In the genomic region with DNA sequence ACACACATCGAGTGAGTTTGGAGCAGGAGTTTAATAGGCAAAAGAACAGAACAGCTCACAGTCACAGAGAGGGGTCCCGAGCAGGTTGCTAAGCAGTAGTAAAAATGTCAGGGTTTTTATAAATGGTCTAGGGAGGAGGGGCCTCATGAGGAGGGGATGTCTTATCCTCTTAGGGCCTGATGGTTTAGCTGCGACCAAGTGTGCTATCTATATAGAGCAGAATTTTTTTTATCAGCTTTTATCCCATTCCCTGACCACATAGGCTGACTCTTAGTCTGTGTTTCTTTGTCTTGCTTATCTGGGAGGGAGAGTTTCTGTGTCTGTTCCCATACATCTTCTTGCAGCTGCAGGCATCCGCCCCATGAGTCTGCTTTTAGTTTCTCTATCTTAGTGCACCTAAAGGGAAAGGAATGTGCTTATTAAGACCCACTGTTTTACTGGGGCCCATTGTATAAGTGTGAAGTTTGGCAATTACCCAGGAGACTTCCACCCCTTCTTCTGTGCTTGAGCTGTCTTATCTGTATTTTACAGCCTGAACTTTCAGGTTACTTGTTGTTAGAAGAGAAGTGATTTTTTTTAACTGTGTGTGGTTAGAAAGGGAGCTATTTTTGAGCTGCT, we compare ENCODE assay signal across 8 cellular contexts. TPM values are rescaled to one million over a fixed set of nuclear protein-coding genes. Genes with fewer than 3 reads are reported as not detected.
A peak's percentile ranks its signal among the peaks of the same experiment; 100 is the strongest.
DNase-seq lines count a peak whose midpoint lies in the region; ATAC-seq and TF ChIP-seq lines count a peak whose summit lies in the region.

No MANE protein-coding gene starts in this region.

- no peaks in the 10 kb centered on the region for H3K36me3 ChIP-seq in thymus (ENCODE audit: control insufficient read depth, insufficient read depth)

- H3K4me1 Mint-ChIP-seq in Calu3 (ENCODE audit: low read depth, unreplicated experiment) (peaks cover 72% of the 10 kb centered on the region), HFFc6 (ENCODE audit: low read depth) (peaks cover 29% of the 10 kb centered on the region)
- peaks cover 27% of the 10 kb centered on the region for H3K4me1 Mint-ChIP-seq in activated CD8-positive, alpha-beta T cell treated with anti-CD3 and anti-CD28 coated beads, Interleukin-2, amount 10 ng/mL, durations not matched to agents 7 days and 5 days (ENCODE audit: low read depth)

- H3K27ac Mint-ChIP-seq in Calu3 (ENCODE audit: unreplicated experiment), result peak overlapping the region; percentile 89
- peak overlapping the region; percentile 91 for H3K27ac Mint-ChIP-seq in HFFc6
- no peak overlapping the region for H3K27ac Mint-ChIP-seq in activated CD8-positive, alpha-beta T cell treated with anti-CD3 and anti-CD28 coated beads, Interleukin-2, amount 10 ng/mL, durations not matched to agents 7 days and 5 days

- H3K4me3 ChIP-seq in thymus (ENCODE audit: low read length), result peak overlapping the region; percentile 29

- peak overlapping the region; percentile 50 for H3K4me3 Mint-ChIP-seq in Calu3 (ENCODE audit: low read depth, unreplicated experiment)
- H3K4me3 Mint-ChIP-seq in HFFc6, result peak overlapping the region; percentile 88
- H3K4me3 Mint-ChIP-seq in activated CD8-positive, alpha-beta T cell treated with anti-CD3 and anti-CD28 coated beads, Interleukin-2, amount 10 ng/mL, durations not matched to agents 7 days and 5 days, result peak overlapping the region; percentile 8

- no TSS peak for BruUV-seq in Calu3 (replicated peaks; lab: Mats Ljungman, UMichigan)

- no peak for DNase-seq in Calu3
- DNase-seq in HFFc6, result peak; percentile 48
- no peak for DNase-seq in activated CD8-positive, alpha-beta T cell treated with anti-CD3 and anti-CD28 coated beads, Interleukin-2, amount 10 ng/mL, durations not matched to agents 7 days and 5 days
- DNase-seq in islet precursor cell, result peak; percentile 82
- no peak for DNase-seq in NCI-H2196 (lab: John Stamatoyannopoulos, UW; ENCODE audit: unreplicated experiment)

- H3K4me1 ChIP-seq in thymus (ENCODE audit: control insufficient read depth, insufficient read depth, low read length), result no peaks in the 10 kb centered on the region

- 18% methylated on average over 4 of the region's 4 CpGs for WGBS in thymus

- POLR2A ChIA-PET in activated CD8-positive, alpha-beta T cell treated with anti-CD3 and anti-CD28 coated beads, Interleukin-2, amount 10 ng/mL, durations not matched to agents 7 days and 5 days (lab: Charles Lee), result no interaction called here

- H3K27me3 ChIP-seq in thymus (ENCODE audit: control insufficient read depth, insufficient read depth), result no peaks in the 10 kb centered on the region

- intact Hi-C loops in Calu3 (cut with micrococcal nuclease; ENCODE audit: unreplicated experiment), result no loop called here

- CTCF ChIA-PET in Calu3 (lab: Charles Lee), result interaction anchor here (2.0 kb wide), 1 partner anchor 74 kb away, joined by 7 read pairs; no protein-coding TSS in a partner anchor
- CTCF ChIA-PET in activated CD8-positive, alpha-beta T cell treated with anti-CD3 and anti-CD28 coated beads, Interleukin-2, amount 10 ng/mL, durations not matched to agents 7 days and 5 days (lab: Charles Lee), result interaction anchor here (1.0 to 3.4 kb wide), 5 partner anchors 9 to 161 kb away, joined by 3 to 26 read pairs (median 4); no protein-coding TSS in a partner anchor

- TF ChIP-seq CTCF in Calu3 (IDR thresholded peaks at IDR 0.05; ENCODE audit: unreplicated experiment) (no peak), HFFc6 (IDR thresholded peaks at IDR 0.05) (no peak)

- peak; percentile 44 for ATAC-seq in activated CD8-positive, alpha-beta T cell treated with anti-CD3 and anti-CD28 coated beads, Interleukin-2, amount 10 ng/mL, durations not matched to agents 7 days and 5 days
- no peak for ATAC-seq in GM18519 (IDR thresholded peaks at IDR 0.05; ENCODE audit: low FRiP score, unreplicated experiment)
- ATAC-seq in HG03175 (IDR thresholded peaks at IDR 0.05; ENCODE audit: unreplicated experiment), result no peak

- H3K36me3 Mint-ChIP-seq in Calu3 (ENCODE audit: insufficient read depth, unreplicated experiment) (peaks cover 76% of the 10 kb centered on the region), HFFc6 (ENCODE audit: low read depth) (peaks cover 15% of the 10 kb centered on the region; the same call in 1 of the 2 replicates)
- peaks cover 16% of the 10 kb centered on the region for H3K36me3 Mint-ChIP-seq in activated CD8-positive, alpha-beta T cell treated with anti-CD3 and anti-CD28 coated beads, Interleukin-2, amount 10 ng/mL, durations not matched to agents 7 days and 5 days (ENCODE audit: low read depth)

- H3K9me3 Mint-ChIP-seq in Calu3 (ENCODE audit: low read depth, unreplicated experiment) (no peaks in the 10 kb centered on the region), HFFc6 (no peaks in the 10 kb centered on the region)
- H3K9me3 Mint-ChIP-seq in activated CD8-positive, alpha-beta T cell treated with anti-CD3 and anti-CD28 coated beads, Interleukin-2, amount 10 ng/mL, durations not matched to agents 7 days and 5 days (ENCODE audit: insufficient read depth), result no peaks in the 10 kb centered on the region

- H3K27me3 Mint-ChIP-seq in Calu3 (ENCODE audit: unreplicated experiment) (no peaks in the 10 kb centered on the region), HFFc6 (ENCODE audit: insufficient read depth) (no peaks in the 10 kb centered on the region; the same call in 1 of the 2 replicates)
- H3K27me3 Mint-ChIP-seq in activated CD8-positive, alpha-beta T cell treated with anti-CD3 and anti-CD28 coated beads, Interleukin-2, amount 10 ng/mL, durations not matched to agents 7 days and 5 days (ENCODE audit: low read depth), result peaks cover 2% of the 10 kb centered on the region

- H3K9me3 ChIP-seq in thymus (ENCODE audit: control insufficient read depth), result no peaks in the 10 kb centered on the region

- H3K27ac ChIP-seq in thymus (ENCODE audit: low read depth), result peak overlapping the region; percentile 6

RNA-seq across cellular contexts. Expression of a gene that starts 30.4 kb away (rescaled TPM):
- total RNA-seq in Calu3 (2022), result 63.8 and 76.4 TPM in 2 replicates
- 10 to 100 TPM in 2 of 6 experiments, 1 to 10 TPM in 4; 6.5 to 11.2 (median 7.7) TPM for total RNA-seq in HFFc6 (2021; fragmentation: NEBNext Ultra II Directional; extraction: Animal tissue kit (Norgen Biotek cat#: 25700))
- total RNA-seq in activated CD8-positive, alpha-beta T cell treated with anti-CD3 and anti-CD28 coated beads, Interleukin-2, amount 10 ng/mL, durations not matched to agents 7 days and 5 days, result 10 to 100 TPM; 25.4 to 31.6 TPM
- 19.8 TPM for polyA plus RNA-seq in thymus

RNA-seq across cellular contexts. Expression of a gene that starts 57.1 kb away (rescaled TPM):
- 1,439 and 1,638 TPM in 2 replicates for total RNA-seq in Calu3 (2022)
- total RNA-seq in HFFc6 (2021; fragmentation: NEBNext Ultra II Directional; extraction: Animal tissue kit (Norgen Biotek cat#: 25700)), result 100 to 1,000 TPM in 1 of 6 experiments, 10 to 100 TPM in 5; 92.8 to 112 (median 96.1) TPM
- total RNA-seq in activated CD8-positive, alpha-beta T cell treated with anti-CD3 and anti-CD28 coated beads, Interleukin-2, amount 10 ng/mL, durations not matched to agents 7 days and 5 days, result 10 to 100 TPM; 53.5 to 59.5 TPM
- 45.3 TPM for polyA plus RNA-seq in thymus

Comparison
In these comparisons a context has a peak if more than half of its experiments do, and no peak if none do; other contexts are left out.
1. DNase-seq: peak in HFFc6 (single experiment) and islet precursor cell (single experiment); none in Calu3 (single experiment), activated CD8-positive, alpha-beta T cell treated with anti-CD3 and anti-CD28 coated beads, Interleukin-2, amount 10 ng/mL, durations not matched to agents 7 days and 5 days (single experiment) and NCI-H2196 (single experiment).
2. H3K4me3 Mint-ChIP-seq: peak in every context shown above with its lines; median percentile 88 in HFFc6; 50 in Calu3; 8 in activated CD8-positive, alpha-beta T cell treated with anti-CD3 and anti-CD28 coated beads, Interleukin-2, amount 10 ng/mL, durations not matched to agents 7 days and 5 days.
3. RNA of a gene that starts 57.1 kb away (total RNA-seq): 1,439 to 1,638 TPM in Calu3; 92.8 to 112 TPM in HFFc6 and 53.5 to 59.5 TPM in activated CD8-positive, alpha-beta T cell treated with anti-CD3 and anti-CD28 coated beads, Interleukin-2, amount 10 ng/mL, durations not matched to agents 7 days and 5 days; every median in the first group is over 10 times any median in the second.